In genomic region chr10:122060250-122060649, GRCh38 we compare ENCODE assay signal across 21 cellular contexts.
DNase-seq lines count a peak whose midpoint lies in the region; ATAC-seq and TF ChIP-seq lines count a peak whose summit lies in the region.
"Had no signal": no experiment of that assay in that cellular context is flagged by ENCODE, and none has a peak within 500 bp of the region (broad histone marks: within the 10 kb centered on the region; RNA-seq: fewer than 3 reads in every experiment).

No MANE protein-coding gene starts in this region.

- TF ChIP-seq POLR2A in suprapubic skin (IDR thresholded peaks at IDR 0.05): no peak

- intact Hi-C loops in left lung (cut with DNase I) (no loop called here), ascending aorta (cut with DNase I) (no loop called here)

- no peaks in the 10 kb centered on the region for H3K36me3 ChIP-seq in left lung
- no peaks in the 10 kb centered on the region for H3K36me3 ChIP-seq in suprapubic skin
- H3K36me3 ChIP-seq in ascending aorta: no peaks in the 10 kb centered on the region
- H3K36me3 ChIP-seq: thoracic aorta had no signal

- peak; percentile 6 for ATAC-seq in left lung
- ATAC-seq: activated T-cell treated with anti-CD3 and anti-CD28 coated beads, Interleukin-2, amount 50 U/mL, for 72 hours; body of pancreas; foreskin keratinocyte; stimulated activated effector memory CD8-positive, alpha-beta T cell treated with anti-CD3 and anti-CD28 coated beads, Interleukin-12 subunit alpha, Interleukin-12 subunit beta, amount 100 ng/mL, for 72 hours had no signal

- no peak for TF ChIP-seq EP300 in suprapubic skin (IDR thresholded peaks at IDR 0.05)

- peak; percentile 6 for DNase-seq in HCEC 1CT
- DNase-seq in astrocyte of the spinal cord (ENCODE audit: low read depth, low spot score): peak; percentile 29
- DNase-seq in left lung: no peak
- DNase-seq in suprapubic skin (ENCODE audit: low spot score in 2 of 2): no peak
- no peak for DNase-seq in anterior cingulate cortex (lab: John Stamatoyannopoulos, UW)
- no peak for DNase-seq in activated CD8-positive, alpha-beta memory T cell treated with anti-CD3 and anti-CD28 coated beads, Interleukin-2, amount 50 U/mL, for 48 hours
- DNase-seq in ascending aorta (ENCODE audit: low spot score in 2 of 2): no peak
- DNase-seq: activated naive CD4-positive, alpha-beta T cell treated with anti-CD3 and anti-CD28 coated beads, Interleukin-2, amount 50 U/mL, for 16 hours; activated T-cell treated with anti-CD3 and anti-CD28 coated beads, Interleukin-2, amount 50 U/mL, for 72 hours; body of pancreas; Caco-2; KBM-7; NCI-H1092 treated with DMSO at 0.1 percent for 48 hours; NCI-H2029 treated with DMSO at 0.1 percent for 48 hours; NCI-H446 treated with DMSO at 0.1 percent for 48 hours; NK-92 treated with Interleukin-12 subunit alpha and Interleukin-12 subunit beta, amount 100 ng/mL, for 24 hours; T1000 had no signal

- WGBS in suprapubic skin: 25% methylated on average over 1 of the region's 2 CpGs

- H3K9me3 ChIP-seq in left lung: no peaks in the 10 kb centered on the region
- no peaks in the 10 kb centered on the region for H3K9me3 ChIP-seq in suprapubic skin
- H3K9me3 ChIP-seq in ascending aorta: no peaks in the 10 kb centered on the region
- H3K9me3 ChIP-seq: body of pancreas, Caco-2, thoracic aorta had no signal

- H3K4me3 ChIP-seq in astrocyte of the spinal cord (ENCODE audit: low read depth, low read length) (no peak overlapping the region), left lung (no peak overlapping the region), suprapubic skin (no peak overlapping the region), ascending aorta (no peak overlapping the region)
- H3K4me3 ChIP-seq: body of pancreas, coronary artery, thoracic aorta had no signal

- in situ Hi-C loops in astrocyte of the spinal cord (cut with HindIII; ENCODE audit: low sequenced_read_pairs): no loop called here

- H3K27me3 ChIP-seq in left lung (no peaks in the 10 kb centered on the region), suprapubic skin (no peaks in the 10 kb centered on the region), ascending aorta (no peaks in the 10 kb centered on the region)
- H3K27me3 ChIP-seq: body of pancreas, foreskin keratinocyte had no signal

- no peak for TF ChIP-seq CTCF in astrocyte of the spinal cord (IDR thresholded peaks at IDR 0.05; ENCODE audit: low read depth, low read length)
- no peak for TF ChIP-seq CTCF in left lung (IDR thresholded peaks at IDR 0.05)
- TF ChIP-seq CTCF in suprapubic skin (IDR thresholded peaks at IDR 0.05): no peak
- TF ChIP-seq CTCF in ascending aorta (IDR thresholded peaks at IDR 0.05): no peak

- no peak overlapping the region for H3K27ac ChIP-seq in left lung
- peak overlapping the region; percentile 34 for H3K27ac ChIP-seq in suprapubic skin
- H3K27ac ChIP-seq in ascending aorta: no peak overlapping the region
- H3K27ac ChIP-seq: body of pancreas, coronary artery, foreskin keratinocyte, thoracic aorta had no signal

- H3K4me1 ChIP-seq in left lung (peaks cover 7 to 14% of the 10 kb centered on the region in 2 donors), suprapubic skin (peaks cover 45% of the 10 kb centered on the region), ascending aorta (peaks cover 3 to 12% of the 10 kb centered on the region in 2 donors)

Comparison
In these comparisons a context has a peak if more than half of its experiments do, and no peak if none do; other contexts are left out.
1. DNase-seq: peak in HCEC 1CT (single experiment) and astrocyte of the spinal cord (single experiment); none in left lung (0 of 2), suprapubic skin (0 of 2), anterior cingulate cortex (0 of 58), activated CD8-positive, alpha-beta memory T cell treated with anti-CD3 and anti-CD28 coated beads, Interleukin-2, amount 50 U/mL, for 48 hours (single experiment) and ascending aorta (0 of 2).